In the genomic region with DNA sequence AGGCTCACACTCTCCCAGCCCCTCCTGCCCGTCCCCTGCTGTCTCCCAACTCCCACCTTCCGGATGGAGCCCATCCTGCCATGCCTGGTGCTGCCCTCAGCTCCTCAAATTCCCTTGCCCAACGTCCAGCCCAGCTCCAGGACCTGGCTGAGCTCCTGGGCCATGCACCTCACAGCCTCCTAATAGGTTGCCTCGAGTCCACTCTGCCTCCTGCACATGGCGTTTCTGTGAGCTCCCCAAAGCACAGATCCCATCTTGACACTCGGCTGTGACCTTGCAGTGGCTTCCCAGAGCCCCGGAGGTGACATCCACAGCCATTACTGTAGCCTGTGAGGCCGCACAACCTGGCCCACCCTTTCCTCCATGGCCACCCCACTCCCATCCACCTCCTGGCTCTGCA, we compare ENCODE assay signal across 17 cellular contexts.
DNase-seq lines count a peak whose midpoint lies in the region; ATAC-seq, FAIRE-seq and TF ChIP-seq lines count a peak whose summit lies in the region.
"Had no signal": no experiment of that assay in that cellular context is flagged by ENCODE, and none has a peak within 500 bp of the region (broad histone marks: within the 10 kb centered on the region; RNA-seq: fewer than 3 reads in every experiment).

No MANE protein-coding gene starts in this region.

- H4K5ac ChIP-seq in IMR-90 (ENCODE audit: low read depth, low read length) (no peak overlapping the region), H1 (ENCODE audit: insufficient read length, low read depth, low read length) (no peak overlapping the region)

- H3K27ac ChIP-seq in IMR-90 (ENCODE audit: insufficient read depth, low read length) (no peak overlapping the region), H1 (ENCODE audit: low read depth, low read length) (no peak overlapping the region), sigmoid colon (no peak overlapping the region), aorta (ENCODE audit: low read depth in 1 of 2, low read length in 2 of 2) (no peak overlapping the region), neural progenitor cell (no peak overlapping the region)
- H3K27ac ChIP-seq: C4-2B had no signal

- H2AK5ac ChIP-seq in IMR-90 (ENCODE audit: low read depth, low read length) = no peak overlapping the region
- H2AK5ac ChIP-seq in H1 (ENCODE audit: low read depth, low read length) = no peak overlapping the region

- no peaks in the 10 kb centered on the region for H3F3A ChIP-seq in neural progenitor cell (ENCODE audit: low read depth)

- H3K27me3 ChIP-seq in IMR-90 (ENCODE audit: control insufficient read depth, insufficient read depth, low read length) (no peaks in the 10 kb centered on the region), H1 (replicated peaks in 1 of 4; ENCODE audit: control insufficient read depth in 3 of 4, extremely low read depth in 1 of 4, insufficient read depth in 3 of 4, low read length in 3 of 4) (no peaks in the 10 kb centered on the region; a peak in 1 of 7 replicates), sigmoid colon (peaks cover 0 to 7% (median 0%) of the 10 kb centered on the region in 3 donors), aorta (ENCODE audit: control insufficient read depth in 1 of 2, insufficient read depth in 2 of 2, low read length in 1 of 2) (no peaks in the 10 kb centered on the region), neural progenitor cell (no peaks in the 10 kb centered on the region)

- no peaks in the 10 kb centered on the region for H3K23me2 ChIP-seq in H1 (ENCODE audit: low read depth, low read length)

- no peak overlapping the region for H3K4me3 Mint-ChIP-seq in neural progenitor cell
- H3K4me3 Mint-ChIP-seq: CD4-positive, alpha-beta T cell had no signal

- no peak for ATAC-seq in IMR-90 (ENCODE audit: low read depth)
- no peak for ATAC-seq in aorta (ENCODE audit: low FRiP score)
- no peak for ATAC-seq in HG03565 (IDR thresholded peaks at IDR 0.05; ENCODE audit: unreplicated experiment)

- no peaks in the 10 kb centered on the region for H3K36me3 Mint-ChIP-seq in neural progenitor cell

- H4K91ac ChIP-seq in IMR-90 (ENCODE audit: insufficient read depth, low read depth, low read length) (no peak overlapping the region), H1 (replicated peaks; ENCODE audit: insufficient read length, low read length) (no peak overlapping the region)

- TF ChIP-seq EP300 in H1 (IDR thresholded peaks at IDR 0.05; ENCODE audit: borderline replicate concordance in 1 of 2, low read depth in 2 of 2, low read length in 2 of 2) (no peak), sigmoid colon (IDR thresholded peaks at IDR 0.05) (no peak)

- no peak for TF ChIP-seq RAD21 in IMR-90 (IDR thresholded peaks at IDR 0.05; ENCODE audit: low read length)
- TF ChIP-seq RAD21 in H1 (IDR thresholded peaks at IDR 0.05 in 1 of 2, conservative IDR thresholded peaks at IDR 0.05 in 1 of 2; ENCODE audit: low read depth in 2 of 2, low read length in 2 of 2) = no peak

- H3K18ac ChIP-seq in IMR-90 (ENCODE audit: low read depth, low read length) = no peak overlapping the region
- no peak overlapping the region for H3K18ac ChIP-seq in H1 (ENCODE audit: extremely low read depth, low read length)

- H3K4me3 ChIP-seq in IMR-90 (ENCODE audit: insufficient read depth, low read depth, low read length) (no peak overlapping the region), H1 (ENCODE audit: extremely low read depth in 1 of 4, insufficient read depth in 2 of 4, low read depth in 3 of 4, low read length in 4 of 4) (no peak overlapping the region), sigmoid colon (no peak overlapping the region), aorta (ENCODE audit: low read length in 2 of 2) (no peak overlapping the region), neural progenitor cell (no peak overlapping the region)
- H3K4me3 ChIP-seq: HAP-1 had no signal

- H3K4me2 ChIP-seq in IMR-90 (ENCODE audit: low read depth, low read length) (no peak overlapping the region), H1 (ENCODE audit: insufficient read depth in 1 of 2, low read depth in 2 of 2, low read length in 2 of 2) (no peak overlapping the region), neural progenitor cell (no peak overlapping the region)

- H2AFZ ChIP-seq in IMR-90 (replicated peaks; ENCODE audit: low read length, poor library complexity) = peak overlapping the region; percentile 51
- H2AFZ ChIP-seq in H1 (ENCODE audit: low read length) = no peak overlapping the region
- H2AFZ ChIP-seq in neural progenitor cell (replicated peaks) = no peak overlapping the region

- H2BK20ac ChIP-seq in IMR-90 (ENCODE audit: low read depth, low read length) (no peak overlapping the region), H1 (ENCODE audit: low read length) (no peak overlapping the region)

- DNase-seq in IMR-90 (no peak), H1 (ENCODE audit: low read depth in 1 of 2, low spot score in 2 of 2) (no peak), sigmoid colon (peak; percentile 41), aorta (peak; percentile 18 to 62), neural progenitor cell (ENCODE audit: low spot score) (no peak), erythroblast (lab: John Stamatoyannopoulos, UW) (no peak)
- DNase-seq: AML-193; Caco-2; CD4-positive, alpha-beta T cell; DMS79; GDM1; GOT3 had no signal

- H4K20me1 ChIP-seq in IMR-90 (ENCODE audit: insufficient read depth, low read length) = no peaks in the 10 kb centered on the region
- H4K20me1 ChIP-seq in H1 (replicated peaks in 1 of 2; ENCODE audit: control insufficient read depth in 1 of 2, insufficient read depth in 2 of 2, low read length in 2 of 2) = no peaks in the 10 kb centered on the region
- no peaks in the 10 kb centered on the region for H4K20me1 ChIP-seq in neural progenitor cell (ENCODE audit: low read depth)

- H3K9me3 ChIP-seq in IMR-90 (ENCODE audit: control insufficient read depth, insufficient read depth, low read length) (peaks cover 36% of the 10 kb centered on the region), H1 (ENCODE audit: insufficient read depth in 2 of 2, low read depth in 1 of 2, low read length in 1 of 2) (no peaks in the 10 kb centered on the region), sigmoid colon (no peaks in the 10 kb centered on the region), aorta (ENCODE audit: control insufficient read depth, low read length) (no peaks in the 10 kb centered on the region), neural progenitor cell (ENCODE audit: low read depth) (no peaks in the 10 kb centered on the region)
- H3K9me3 ChIP-seq: Caco-2, HAP-1 had no signal

- intact Hi-C loops in IMR-90 (cut with micrococcal nuclease) (no loop called here), sigmoid colon (cut with DNase I) (no loop called here), aorta (cut with DNase I) (no loop called here)

- H3K36me3 ChIP-seq in IMR-90 (ENCODE audit: control insufficient read depth, insufficient read depth, low read length) (no peaks in the 10 kb centered on the region), H1 (ENCODE audit: control insufficient read depth in 2 of 4, insufficient read depth in 4 of 4, low read length in 3 of 4) (no peaks in the 10 kb centered on the region), sigmoid colon (no peaks in the 10 kb centered on the region), aorta (ENCODE audit: control insufficient read depth in 1 of 2, insufficient read depth in 2 of 2, low read length in 1 of 2) (no peaks in the 10 kb centered on the region), neural progenitor cell (no peaks in the 10 kb centered on the region)
- H3K36me3 ChIP-seq: HAP-1 had no signal

- H3K79me2 ChIP-seq in H1 (ENCODE audit: control insufficient read depth in 1 of 2, insufficient read depth in 2 of 2, low read length in 2 of 2) = no peaks in the 10 kb centered on the region
- H3K79me2 ChIP-seq in neural progenitor cell (ENCODE audit: low read depth) = no peaks in the 10 kb centered on the region

- peaks cover 6% of the 10 kb centered on the region for H3K27me3 Mint-ChIP-seq in neural progenitor cell (ENCODE audit: insufficient read depth, low read depth)

- TF ChIP-seq POLR2A in IMR-90 (IDR thresholded peaks at IDR 0.05; ENCODE audit: low read depth, low read length) (no peak), H1 (IDR thresholded peaks at IDR 0.05; ENCODE audit: control extremely low read depth in 1 of 2, low read depth in 2 of 2, low read length in 2 of 2) (no peak), sigmoid colon (IDR thresholded peaks at IDR 0.05) (no peak), erythroblast (IDR thresholded peaks at IDR 0.05; ENCODE audit: low read length) (no peak)

- no peak overlapping the region for H2BK15ac ChIP-seq in IMR-90 (ENCODE audit: low read depth, low read length)
- no peak overlapping the region for H2BK15ac ChIP-seq in H1 (ENCODE audit: low read length)

- CTCF ChIA-PET in IMR-90 (lab: Yijun Ruan, JAX) (no interaction called here), H1 (lab: Charles Lee; ENCODE audit: partially characterized antibody) (interaction anchor here (0.6 kb wide), 1 partner anchor 121 kb away, joined by 3 read pairs; no protein-coding TSS in a partner anchor)

- H4K8ac ChIP-seq in IMR-90 (ENCODE audit: low read depth in 2 of 2, low read length in 2 of 2) = no peak overlapping the region
- H4K8ac ChIP-seq in H1 (ENCODE audit: extremely low read depth, insufficient read depth, low read length) = 0 out of 2 replicates have a peak overlapping the region, but pooled peaks have one; percentile 22

- H2BK120ac ChIP-seq in IMR-90 (ENCODE audit: low read depth, low read length) (no peak overlapping the region), H1 (replicated peaks; ENCODE audit: low read depth, low read length) (no peak overlapping the region)

- no peak for FAIRE-seq in H1 (lab: Jason Lieb, UNC)
- FAIRE-seq: A204.1, D721Med had no signal

- dilution Hi-C loops in IMR-90 (cut with HindIII; ENCODE audit: low sequenced_read_pairs, unreplicated experiment) = no loop called here

- H3K9ac ChIP-seq in IMR-90 (ENCODE audit: low read depth, low read length) (no peak overlapping the region), H1 (replicated peaks in 1 of 4; ENCODE audit: extremely low read depth in 1 of 4, low read depth in 3 of 4, low read length in 3 of 4) (no peak overlapping the region), neural progenitor cell (no peak overlapping the region)

- H3K14ac ChIP-seq in IMR-90 (replicated peaks; ENCODE audit: low read depth, low read length) = no peak overlapping the region
- H3K14ac ChIP-seq in H1 (ENCODE audit: insufficient read length) = no peak overlapping the region

- no peaks in the 10 kb centered on the region for H3K9me3 Mint-ChIP-seq in neural progenitor cell
- H3K9me3 Mint-ChIP-seq: CD4-positive, alpha-beta T cell had no signal

- H3K27ac Mint-ChIP-seq in neural progenitor cell = no peak overlapping the region
- H3K27ac Mint-ChIP-seq: CD4-positive, alpha-beta T cell had no signal

- H3K9me1 ChIP-seq in IMR-90 (ENCODE audit: insufficient read depth, low read length) = no peaks in the 10 kb centered on the region

- H3K23ac ChIP-seq in IMR-90 (ENCODE audit: low read depth, low read length) = no peak overlapping the region
- H3K23ac ChIP-seq in H1 (ENCODE audit: insufficient read length) = no peak overlapping the region

- H3K4me1 ChIP-seq in IMR-90 (ENCODE audit: control insufficient read depth, insufficient read depth, low read length) (no peaks in the 10 kb centered on the region), H1 (replicated peaks in 1 of 4; ENCODE audit: control insufficient read depth in 3 of 4, insufficient read depth in 4 of 4, low read length in 3 of 4) (no peaks in the 10 kb centered on the region), sigmoid colon (no peaks in the 10 kb centered on the region), aorta (ENCODE audit: control insufficient read depth in 1 of 2, insufficient read depth in 2 of 2, low read length in 2 of 2) (no peaks in the 10 kb centered on the region), neural progenitor cell (no peaks in the 10 kb centered on the region)
- H3K4me1 ChIP-seq: Caco-2, HAP-1 had no signal

- POLR2A ChIA-PET in IMR-90 (lab: Charles Lee; ENCODE audit: unreplicated experiment) (no interaction called here), H1 (lab: Charles Lee; ENCODE audit: partially characterized antibody) (no interaction called here)

- in situ Hi-C loops in IMR-90 (cut with MboI; ENCODE audit: low sequenced_read_pairs) = no loop called here

- no peak overlapping the region for H2AK9ac ChIP-seq in IMR-90 (replicated peaks; ENCODE audit: low read depth, low read length, poor library complexity)

- WGBS in IMR-90 (ENCODE audit: extremely low coverage in 2 of 2, insufficient read length in 1 of 2), 2 experiments = 26% methylated on average over 7 of the region's 8 CpGs; no CpG with 5 or more reads in 1 of the 2 experiments
- WGBS in H1 (ENCODE audit: extremely low coverage in 1 of 2, insufficient coverage in 1 of 2, insufficient read length in 1 of 2, insufficient replicate concordance in 2 of 2, low coverage in 1 of 2, low lambda C conversion rate in 2 of 2, missing lambda C conversion rate in 1 of 2), 2 experiments = 88% methylated on average over 7 of the region's 8 CpGs; no CpG with 5 or more reads in 1 of the 2 experiments
- WGBS in sigmoid colon, 2 donors = 68 to 77% methylated on average over 8 of the region's 8 CpGs
- 85 to 87% methylated on average over 8 of the region's 8 CpGs for WGBS in aorta, 2 donors

- H3K4ac ChIP-seq in IMR-90 (ENCODE audit: low read depth, low read length) (no peak overlapping the region), H1 (replicated peaks; ENCODE audit: insufficient read length, low read depth, low read length) (no peak overlapping the region)

- BruUV-seq in IMR-90 (replicated peaks; lab: Mats Ljungman, UMichigan) = no TSS peak

- TF ChIP-seq CTCF in IMR-90 (conservative IDR thresholded peaks at IDR 0.05; ENCODE audit: low read depth, low read length) = no peak
- no peak for TF ChIP-seq CTCF in H1 (IDR thresholded peaks at IDR 0.05; ENCODE audit: control extremely low read depth in 1 of 3, insufficient read depth in 1 of 3, low read depth in 1 of 3, low read length in 3 of 3)
- no peak for TF ChIP-seq CTCF in sigmoid colon (IDR thresholded peaks at IDR 0.05)
- no peak for TF ChIP-seq CTCF in neural progenitor cell (IDR thresholded peaks at IDR 0.05)

- no peak overlapping the region for H3K56ac ChIP-seq in IMR-90 (ENCODE audit: extremely low read depth, insufficient read depth, low read length)
- H3K56ac ChIP-seq in H1 (replicated peaks; ENCODE audit: insufficient read length, low read depth, low read length) = no peak overlapping the region

- no peak overlapping the region for H2BK12ac ChIP-seq in H1 (ENCODE audit: low read depth, low read length)

- H2BK5ac ChIP-seq in IMR-90 (ENCODE audit: low read depth, low read length, poor library complexity, severe bottlenecking) = no peak overlapping the region
- no peak overlapping the region for H2BK5ac ChIP-seq in H1 (ENCODE audit: low read depth, low read length)

- H3K79me1 ChIP-seq in IMR-90 (ENCODE audit: low read depth in 1 of 2, low read length in 2 of 2) (no peaks in the 10 kb centered on the region), H1 (ENCODE audit: low read depth, low read length) (no peaks in the 10 kb centered on the region)

- no peaks in the 10 kb centered on the region for H3K4me1 Mint-ChIP-seq in neural progenitor cell

Comparison
In these comparisons a context has a peak if more than half of its experiments do, and no peak if none do; other contexts are left out.
1. DNase-seq: peak in sigmoid colon (single experiment) and aorta (2 of 2); none in IMR-90 (single experiment), H1 (0 of 2), neural progenitor cell (single experiment) and erythroblast (0 of 2).